In the genomic region with DNA sequence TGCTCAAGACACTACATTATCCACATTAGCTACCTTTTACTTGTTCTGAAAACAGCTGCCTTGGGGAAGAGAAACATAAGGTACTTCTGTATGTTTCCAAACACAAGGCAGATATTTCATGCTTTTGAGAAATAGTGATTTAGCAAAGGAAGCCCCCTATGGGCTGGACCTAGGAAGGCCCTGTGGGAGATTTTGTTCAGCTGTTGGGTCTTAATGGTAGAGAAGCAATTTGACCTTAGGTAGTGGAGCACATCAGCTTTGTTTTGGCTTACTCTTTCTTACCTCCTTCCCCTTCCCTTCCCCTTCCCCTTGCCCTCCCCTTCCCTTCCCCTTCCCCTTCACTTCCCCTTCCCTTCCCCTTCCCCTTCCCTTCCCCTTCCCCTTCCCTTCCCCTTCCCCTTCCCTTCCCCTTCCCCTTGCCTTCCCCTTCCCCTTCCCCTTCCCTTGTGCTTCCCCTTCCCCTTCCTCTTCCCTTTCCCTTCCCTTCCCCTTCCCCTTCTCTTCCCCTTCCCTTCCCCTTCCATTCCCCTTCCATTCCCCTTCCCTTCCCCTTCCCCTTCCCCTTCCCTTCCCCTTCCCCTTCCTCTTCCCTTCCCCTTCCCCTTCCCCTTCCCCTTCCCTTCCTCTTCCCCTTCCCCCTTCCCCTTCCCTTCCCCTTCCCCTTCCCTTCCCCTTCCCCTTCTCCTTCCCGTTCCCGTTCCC, we compare ENCODE assay signal across 1 cellular context.
TF ChIP-seq lines count a peak whose summit lies in the region.

No MANE protein-coding gene starts in this region.

TF ChIP-seq in HCT116, 20 proteins besides CTCF, POLR2A, EP300 and RAD21 (continued from another document):
- TF ChIP-seq, protein P1, sequence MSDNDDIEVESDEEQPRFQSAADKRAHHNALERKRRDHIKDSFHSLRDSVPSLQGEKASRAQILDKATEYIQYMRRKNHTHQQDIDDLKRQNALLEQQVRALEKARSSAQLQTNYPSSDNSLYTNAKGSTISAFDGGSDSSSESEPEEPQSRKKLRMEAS (IDR thresholded peaks at IDR 0.05) = no peak
- TF ChIP-seq SIN3A (IDR thresholded peaks at IDR 0.05; ENCODE audit: low read depth) = no peak
- no peak for TF ChIP-seq POLR2AphosphoS5 (IDR thresholded peaks at IDR 0.05; ENCODE audit: low read depth, low read length)
- no peak for TF ChIP-seq JUND (IDR thresholded peaks at IDR 0.05)
